Comparison of ENCODE assay signal across 10 cellular contexts in genomic region chr11:102546923-102547471, GRCh38. TPM values are rescaled to one million over a fixed set of nuclear protein-coding genes. Genes with fewer than 3 reads are reported as not detected.
A peak's percentile ranks its signal among the peaks of the same experiment; 100 is the strongest.
DNase-seq lines count a peak whose midpoint lies in the region; ATAC-seq and TF ChIP-seq lines count a peak whose summit lies in the region.
"Had no signal": no experiment of that assay in that cellular context is flagged by ENCODE, and none has a peak within 500 bp of the region (broad histone marks: within the 10 kb centered on the region; RNA-seq: fewer than 3 reads in every experiment).

No MANE protein-coding gene starts in this region.

- H3K27me3 ChIP-seq in HL-60 (ENCODE audit: insufficient read depth, poor library complexity, severe bottlenecking) (no peaks in the 10 kb centered on the region), lower lobe of right lung (ENCODE audit: low read depth) (no peaks in the 10 kb centered on the region), gastroesophageal sphincter (no peaks in the 10 kb centered on the region)
- H3K27me3 ChIP-seq: right lobe of liver had no signal

- H3K9me3 Mint-ChIP-seq in activated CD4-positive, alpha-beta T cell treated with anti-CD3 and anti-CD28 coated beads for 36 hours (ENCODE audit: low read depth): no peaks in the 10 kb centered on the region

- H3K4me3 ChIP-seq in HL-60 (replicated peaks; ENCODE audit: insufficient read depth, low read length) (no peak overlapping the region), lower lobe of right lung (no peak overlapping the region), gastroesophageal sphincter (no peak overlapping the region)
- H3K4me3 ChIP-seq: right lobe of liver had no signal

- DNase-seq in HL-60 (ENCODE audit: low read depth in 1 of 2, low spot score in 1 of 2) (peak; percentile 50 to 81), lower lobe of right lung (peak; percentile 54), HuH-7 (ENCODE audit: low spot score) (no peak), occipital lobe (lab: John Stamatoyannopoulos, UW) (no peak)
- DNase-seq in activated CD4-positive, alpha-beta T cell treated with anti-CD3 and anti-CD28 coated beads for 36 hours: no peak
- DNase-seq: GOT3, right lobe of liver had no signal

- H3K27ac Mint-ChIP-seq in activated CD4-positive, alpha-beta T cell treated with anti-CD3 and anti-CD28 coated beads for 36 hours: no peak overlapping the region

- H3K27ac ChIP-seq in HL-60 (replicated peaks) (no peak overlapping the region), lower lobe of right lung (no peak overlapping the region), gastroesophageal sphincter (no peak overlapping the region)
- H3K27ac ChIP-seq: right lobe of liver had no signal

- H3K4me3 Mint-ChIP-seq in activated CD4-positive, alpha-beta T cell treated with anti-CD3 and anti-CD28 coated beads for 36 hours: no peak overlapping the region

- no peaks in the 10 kb centered on the region for H3K36me3 ChIP-seq in lower lobe of right lung
- no peaks in the 10 kb centered on the region for H3K36me3 ChIP-seq in gastroesophageal sphincter
- H3K36me3 ChIP-seq: right lobe of liver had no signal

- 63 to 79% methylated on average over 3 of the region's 3 CpGs for WGBS in gastroesophageal sphincter (ENCODE audit: low coverage in 1 of 2), 2 donors

- no peak for TF ChIP-seq POLR2A in gastroesophageal sphincter (IDR thresholded peaks at IDR 0.05)

- TF ChIP-seq CTCF in HL-60 (IDR thresholded peaks at IDR 0.05; ENCODE audit: insufficient read depth, low read length) (no peak), lower lobe of right lung (IDR thresholded peaks at IDR 0.05) (no peak), gastroesophageal sphincter (IDR thresholded peaks at IDR 0.05) (no peak)

- POLR2A ChIA-PET in activated CD4-positive, alpha-beta T cell treated with anti-CD3 and anti-CD28 coated beads for 36 hours (lab: Charles Lee): no interaction called here

- no peaks in the 10 kb centered on the region for H3K36me3 Mint-ChIP-seq in activated CD4-positive, alpha-beta T cell treated with anti-CD3 and anti-CD28 coated beads for 36 hours (ENCODE audit: low read depth)

- intact Hi-C loops in lower lobe of right lung (cut with DNase I): no loop called here
- intact Hi-C loops in activated CD4-positive, alpha-beta T cell treated with anti-CD3 and anti-CD28 coated beads for 36 hours (cut with DNase I, micrococcal nuclease): no loop called here

- peak; percentile 71 for ATAC-seq in GM18870 (IDR thresholded peaks at IDR 0.05; ENCODE audit: unreplicated experiment)
- ATAC-seq in HG02571 (IDR thresholded peaks at IDR 0.05; ENCODE audit: unreplicated experiment): peak; percentile 60
- peak; percentile 50 to 81 for ATAC-seq in lower lobe of right lung
- no peak for ATAC-seq in activated CD4-positive, alpha-beta T cell treated with anti-CD3 and anti-CD28 coated beads for 36 hours
- no peak for ATAC-seq in gastroesophageal sphincter

- H3K4me1 Mint-ChIP-seq in activated CD4-positive, alpha-beta T cell treated with anti-CD3 and anti-CD28 coated beads for 36 hours: no peaks in the 10 kb centered on the region

- CTCF ChIA-PET in activated CD4-positive, alpha-beta T cell treated with anti-CD3 and anti-CD28 coated beads for 36 hours (lab: Charles Lee): interaction anchor here (1.2 kb wide), 1 partner anchor 29 kb away, joined by 3 read pairs; no protein-coding TSS in a partner anchor

- H3K27me3 Mint-ChIP-seq in activated CD4-positive, alpha-beta T cell treated with anti-CD3 and anti-CD28 coated beads for 36 hours: peaks cover 3% of the 10 kb centered on the region

- no peaks in the 10 kb centered on the region for H3K4me1 ChIP-seq in lower lobe of right lung
- no peaks in the 10 kb centered on the region for H3K4me1 ChIP-seq in gastroesophageal sphincter
- H3K4me1 ChIP-seq: right lobe of liver had no signal

- no peak for TF ChIP-seq EP300 in gastroesophageal sphincter (IDR thresholded peaks at IDR 0.05)

- no peaks in the 10 kb centered on the region for H3K9me3 ChIP-seq in lower lobe of right lung
- H3K9me3 ChIP-seq in gastroesophageal sphincter: no peaks in the 10 kb centered on the region
- H3K9me3 ChIP-seq: right lobe of liver had no signal

RNA-seq across cellular contexts. Expression of gene MMP7, which starts 16.4 kb away (rescaled TPM):
- 7.1 TPM for total RNA-seq in lower lobe of right lung
- not detected for total RNA-seq in activated CD4-positive, alpha-beta T cell treated with anti-CD3 and anti-CD28 coated beads for 36 hours
- 0.47 TPM for total RNA-seq in occipital lobe
- 10 to 100 TPM in 1 of 4 donors, not detected in 3; 36.7 TPM for total RNA-seq in gastroesophageal sphincter

Comparison
In these comparisons a context has a peak if more than half of its experiments do, and no peak if none do; other contexts are left out.
1. ATAC-seq: peak in GM18870 (single experiment), HG02571 (single experiment) and lower lobe of right lung (2 of 2); none in activated CD4-positive, alpha-beta T cell treated with anti-CD3 and anti-CD28 coated beads for 36 hours (single experiment) and gastroesophageal sphincter (single experiment).
2. DNase-seq: peak in HL-60 (2 of 2) and lower lobe of right lung (single experiment); none in HuH-7 (single experiment), activated CD4-positive, alpha-beta T cell treated with anti-CD3 and anti-CD28 coated beads for 36 hours (single experiment) and occipital lobe (single experiment).